Comparison of ENCODE assay signal across 14 cellular contexts in the genomic region with DNA sequence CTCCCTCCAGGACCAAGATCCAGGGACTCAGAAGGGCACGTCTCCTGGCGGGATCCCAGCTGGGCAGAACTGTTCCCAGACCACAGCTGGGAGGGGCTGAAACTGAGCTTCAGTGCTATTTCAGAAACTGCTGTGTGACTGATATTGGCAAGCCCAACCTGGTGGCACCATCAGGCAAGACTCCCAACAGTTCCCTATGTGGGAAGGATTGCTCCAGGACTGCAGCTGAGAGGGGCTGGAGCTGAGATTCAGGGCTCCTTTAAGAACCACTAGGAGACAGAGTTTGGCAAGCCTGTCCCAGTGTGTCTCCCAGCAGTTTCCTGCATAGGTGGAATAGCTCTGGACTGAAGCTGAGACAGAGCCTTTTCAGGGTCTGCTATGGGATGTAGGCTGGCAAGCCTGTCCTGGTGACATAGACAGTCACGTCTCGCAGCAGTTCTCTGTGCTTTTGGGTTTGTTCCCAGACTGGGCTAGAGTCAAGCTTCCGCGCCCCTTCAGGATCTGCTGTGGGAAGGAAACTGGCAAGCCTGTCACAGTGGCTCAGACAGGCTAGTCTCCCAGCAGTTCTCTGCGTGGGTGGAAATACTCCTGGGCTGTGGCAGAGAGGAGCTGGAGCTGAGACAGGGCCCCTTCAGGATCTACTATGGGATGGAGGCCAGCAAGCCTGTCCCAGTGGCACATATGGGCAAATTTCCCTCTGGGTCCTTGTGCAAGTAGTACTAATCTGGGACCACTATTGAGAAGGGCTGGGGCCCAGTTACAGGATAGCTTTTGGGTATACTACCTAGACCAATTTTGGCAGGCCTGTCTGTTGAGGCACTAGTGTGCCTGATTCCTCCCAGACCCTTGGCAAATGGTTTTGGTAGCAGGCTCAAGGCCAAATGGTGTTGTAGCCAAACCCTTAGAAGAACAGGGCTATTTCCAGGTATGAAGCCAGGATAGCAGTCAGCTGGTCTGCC. TPM values are rescaled to one million over a fixed set of nuclear protein-coding genes. Genes with fewer than 3 reads are reported as not detected.
DNase-seq lines count a peak whose midpoint lies in the region; ATAC-seq, FAIRE-seq and TF ChIP-seq lines count a peak whose summit lies in the region.
"Had no signal": no experiment of that assay in that cellular context is flagged by ENCODE, and none has a peak within 500 bp of the region (broad histone marks: within the 10 kb centered on the region; RNA-seq: fewer than 3 reads in every experiment).

No MANE protein-coding gene starts in this region.

- peak; percentile 56 for FAIRE-seq in GM12891 (lab: Jason Lieb, UNC)

- ATAC-seq in left ventricle myocardium superior = peak; percentile 92
- peak; percentile 36 for ATAC-seq in sciatic nerve
- ATAC-seq in GM18861 (IDR thresholded peaks at IDR 0.05; ENCODE audit: unreplicated experiment) = no peak
- no peak for ATAC-seq in activated naive CD4-positive, alpha-beta T cell treated with anti-CD3 and anti-CD28 coated beads, Interleukin-2, amount 50 U/mL, for 72 hours
- no peak for ATAC-seq in GM21526 (IDR thresholded peaks at IDR 0.05; ENCODE audit: low FRiP score, unreplicated experiment)

- H3K27ac Mint-ChIP-seq in activated naive CD4-positive, alpha-beta T cell treated with anti-CD3 and anti-CD28 coated beads, Interleukin-2, amount 50 U/mL, for 72 hours = no peak overlapping the region
- H3K27ac Mint-ChIP-seq: activated B cell treated with CpG ODN at 0.5 μM for 24 hours; dendritic cell treated with granulocyte-macrophage colony-stimulating factor and Interleukin-4, amounts not matched to agents 40 ng/mL and 50 ng/mL, for 4 days had no signal

- no peak for TF ChIP-seq POLR2A in GM12891 (IDR thresholded peaks at IDR 0.05; ENCODE audit: low read depth, low read length)

- DNase-seq in GM12891 (ENCODE audit: insufficient read length, low spot score) = no peak
- peak; percentile 75 for DNase-seq in cerebellar cortex (ENCODE audit: low spot score)
- DNase-seq in left ventricle myocardium superior = peak; percentile 74
- no peak for DNase-seq in sciatic nerve (ENCODE audit: low spot score)
- no peak for DNase-seq in activated naive CD4-positive, alpha-beta T cell treated with anti-CD3 and anti-CD28 coated beads, Interleukin-2, amount 50 U/mL, for 72 hours (ENCODE audit: low spot score in 2 of 2)
- no peak for DNase-seq in NCI-H82 treated with DMSO at 0.1 percent for 48 hours (lab: John Stamatoyannopoulos, UW; ENCODE audit: unreplicated experiment)
- DNase-seq: activated B cell treated with CpG ODN at 0.5 μM for 24 hours; GDM1; NCI-H510A treated with DMSO at 0.1 percent for 48 hours; SIG-M5; stimulated activated naive CD4-positive, alpha-beta T cell treated with Interleukin-2 at 50 U/mL for 16 hours had no signal

- intact Hi-C loops in left ventricle myocardium superior (cut with micrococcal nuclease) = no loop called here
- intact Hi-C loops in sciatic nerve (cut with DNase I) = no loop called here

- H3K9me3 Mint-ChIP-seq in activated naive CD4-positive, alpha-beta T cell treated with anti-CD3 and anti-CD28 coated beads, Interleukin-2, amount 50 U/mL, for 72 hours = peaks cover 0 to 4% of the 10 kb centered on the region in 2 donors
- H3K9me3 Mint-ChIP-seq: activated B cell treated with CpG ODN at 0.5 μM for 24 hours; dendritic cell treated with granulocyte-macrophage colony-stimulating factor and Interleukin-4, amounts not matched to agents 40 ng/mL and 50 ng/mL, for 4 days had no signal

- H3K36me3 Mint-ChIP-seq in activated naive CD4-positive, alpha-beta T cell treated with anti-CD3 and anti-CD28 coated beads, Interleukin-2, amount 50 U/mL, for 72 hours = no peaks in the 10 kb centered on the region

TF ChIP-seq in GM12891, 5 proteins besides CTCF, POLR2A, EP300 and RAD21:
- TF ChIP-seq SPI1 (IDR thresholded peaks at IDR 0.05; ENCODE audit: low read depth, low read length) (no peak), PAX5 (IDR thresholded peaks at IDR 0.05; ENCODE audit: insufficient read depth, low read length, severe bottlenecking) (no peak), POLR2AphosphoS5 (IDR thresholded peaks at IDR 0.05; ENCODE audit: low read depth, low read length) (no peak), POU2F2 (IDR thresholded peaks at IDR 0.05; ENCODE audit: low read depth, low read length) (no peak), TAF1 (IDR thresholded peaks at IDR 0.05; ENCODE audit: low read depth, low read length) (no peak)

RNA-seq across cellular contexts. Expression of gene MED14, which starts 20.2 kb away (rescaled TPM):
- polyA plus RNA-seq in GM12891 (2012; ENCODE audit: low read depth, missing spikeins) = 14.6 TPM
- 30.4 TPM for total RNA-seq in left ventricle myocardium superior
- total RNA-seq in sciatic nerve = 47.0 TPM
- 10 to 100 TPM; 57.0 to 71.3 TPM for total RNA-seq in activated naive CD4-positive, alpha-beta T cell treated with anti-CD3 and anti-CD28 coated beads, Interleukin-2, amount 50 U/mL, for 72 hours

Comparison
In these comparisons a context has a peak if more than half of its experiments do, and no peak if none do; other contexts are left out.
1. DNase-seq: peak in cerebellar cortex (single experiment) and left ventricle myocardium superior (single experiment); none in GM12891 (single experiment), sciatic nerve (single experiment), activated naive CD4-positive, alpha-beta T cell treated with anti-CD3 and anti-CD28 coated beads, Interleukin-2, amount 50 U/mL, for 72 hours (0 of 2) and NCI-H82 treated with DMSO at 0.1 percent for 48 hours (single experiment).
2. ATAC-seq: peak in left ventricle myocardium superior (single experiment) and sciatic nerve (single experiment); none in GM18861 (single experiment), activated naive CD4-positive, alpha-beta T cell treated with anti-CD3 and anti-CD28 coated beads, Interleukin-2, amount 50 U/mL, for 72 hours (0 of 2) and GM21526 (single experiment).